ENCODE assay signal across 26 cellular contexts in the genomic region with DNA sequence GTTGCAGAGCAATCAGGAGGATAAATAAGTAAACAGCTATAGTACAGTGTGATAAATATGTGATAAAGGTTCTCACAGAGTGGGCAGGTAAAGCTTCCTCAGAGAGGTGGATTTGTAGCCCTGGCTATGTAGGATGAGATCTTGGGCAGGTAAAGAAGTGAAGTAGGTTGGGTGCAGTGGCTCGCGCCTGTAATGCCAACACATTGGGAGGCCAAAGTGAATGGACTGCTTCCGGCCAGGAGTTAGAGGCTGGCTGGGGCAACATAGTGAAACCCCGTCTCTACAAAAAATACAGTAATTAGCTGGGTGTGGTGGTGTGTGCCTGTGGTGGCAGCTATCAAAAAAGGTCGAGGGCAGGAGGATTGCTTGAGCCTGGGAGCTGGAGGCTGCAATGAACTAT.
"Had no signal": no experiment of that assay in that cellular context is flagged by ENCODE, and none has a peak within 500 bp of the region (broad histone marks: within the 10 kb centered on the region; RNA-seq: fewer than 3 reads in every experiment).

No MANE protein-coding gene starts in this region.

- H3K4me3 ChIP-seq: coronary artery, gastrocnemius medialis, heart left ventricle had no signal

- H3K4me1 Mint-ChIP-seq: activated CD4-positive, alpha-beta T cell treated with anti-CD3 and anti-CD28 coated beads for 36 hours; activated CD4-positive, alpha-beta T cell treated with anti-CD3 and anti-CD28 coated beads, Interleukin-2, amount 10 ng/mL, durations not matched to agents 24 days and 14 days; activated CD8-positive, alpha-beta memory T cell treated with anti-CD3 and anti-CD28 coated beads, Interleukin-2, amount 10 ng/mL, durations not matched to agents 7 days and 5 days; activated T-helper 17 cell treated with anti-CD3 and anti-CD28 coated beads, Interleukin-2, amount 50 U/mL, for 72 hours; central memory CD8-positive, alpha-beta T cell had no signal

- H3K27me3 Mint-ChIP-seq: activated CD4-positive, alpha-beta memory T cell treated with anti-CD3 and anti-CD28 coated beads for 36 hours; activated CD4-positive, alpha-beta T cell treated with anti-CD3 and anti-CD28 coated beads for 36 hours; activated CD4-positive, alpha-beta T cell treated with anti-CD3 and anti-CD28 coated beads, Interleukin-2, amount 10 ng/mL, durations not matched to agents 24 days and 14 days; activated CD8-positive, alpha-beta memory T cell treated with anti-CD3 and anti-CD28 coated beads, Interleukin-2, amount 10 ng/mL, durations not matched to agents 7 days and 5 days; activated naive CD8-positive, alpha-beta T cell; activated T-helper 17 cell treated with anti-CD3 and anti-CD28 coated beads, Interleukin-2, amount 50 U/mL, for 72 hours; central memory CD8-positive, alpha-beta T cell had no signal

- DNase-seq: activated CD4-positive, alpha-beta memory T cell treated with anti-CD3 and anti-CD28 coated beads for 36 hours; activated CD4-positive, alpha-beta T cell treated with anti-CD3 and anti-CD28 coated beads for 36 hours; activated CD4-positive, alpha-beta T cell treated with anti-CD3 and anti-CD28 coated beads, Interleukin-2, amount 10 ng/mL, durations not matched to agents 24 days and 14 days; activated CD4-positive, CD25-positive, alpha-beta regulatory T cell; activated CD4-positive, CD25-positive, alpha-beta regulatory T cell treated with anti-CD3 and anti-CD28 coated beads, Interleukin-2, amount 50 U/mL, for 72 hours; activated CD8-positive, alpha-beta memory T cell treated with anti-CD3 and anti-CD28 coated beads, Interleukin-2, amount 10 ng/mL, durations not matched to agents 7 days and 5 days; activated CD8-positive, alpha-beta T cell treated with anti-CD3 and anti-CD28 coated beads, Interleukin-2, amount 10 ng/mL, durations not matched to agents 7 days and 5 days; activated effector memory CD4-positive, alpha-beta T cell treated with Interleukin-2 at 50 U/mL for 16 hours; activated gamma-delta T cell treated with Interleukin-2 at 50 U/mL for 16 hours; activated naive CD4-positive, alpha-beta T cell treated with anti-CD3 and anti-CD28 coated beads, Interleukin-2, amount 50 U/mL, for 16 hours; activated naive CD4-positive, alpha-beta T cell treated with Interleukin-2 at 50 U/mL for 16 hours; activated T-cell treated with anti-CD3 and anti-CD28 coated beads, Interleukin-2, amount 50 U/mL, for 4 hours; amniotic stem cell; anterior cingulate cortex; brain microvascular endothelial cell; dermis blood vessel endothelial cell; effector CD4-positive, alpha-beta T cell; foreskin keratinocyte; gastrocnemius medialis; glutamatergic neuron; heart left ventricle; T-helper 2 cell had no signal

- H3K27me3 ChIP-seq: brain microvascular endothelial cell, foreskin keratinocyte, gastrocnemius medialis, heart left ventricle had no signal

- H3K4me1 ChIP-seq: foreskin keratinocyte, gastrocnemius medialis, heart left ventricle had no signal

- H3K9me3 Mint-ChIP-seq: activated CD4-positive, alpha-beta memory T cell treated with anti-CD3 and anti-CD28 coated beads for 36 hours; activated CD4-positive, alpha-beta T cell treated with anti-CD3 and anti-CD28 coated beads, Interleukin-2, amount 10 ng/mL, durations not matched to agents 24 days and 14 days; activated T-cell treated with anti-CD3 and anti-CD28 coated beads, Interleukin-2, amount 50 U/mL, for 4 hours; activated T-helper 17 cell treated with anti-CD3 and anti-CD28 coated beads, Interleukin-2, amount 50 U/mL, for 72 hours; central memory CD8-positive, alpha-beta T cell had no signal

- H3K4me3 Mint-ChIP-seq: activated CD4-positive, alpha-beta memory T cell treated with anti-CD3 and anti-CD28 coated beads for 36 hours; activated CD4-positive, alpha-beta T cell treated with anti-CD3 and anti-CD28 coated beads for 36 hours; activated CD4-positive, alpha-beta T cell treated with anti-CD3 and anti-CD28 coated beads, Interleukin-2, amount 10 ng/mL, durations not matched to agents 24 days and 14 days; activated CD8-positive, alpha-beta memory T cell treated with anti-CD3 and anti-CD28 coated beads, Interleukin-2, amount 10 ng/mL, durations not matched to agents 7 days and 5 days; activated CD8-positive, alpha-beta T cell treated with anti-CD3 and anti-CD28 coated beads, Interleukin-2, amount 10 ng/mL, durations not matched to agents 7 days and 5 days; activated naive CD8-positive, alpha-beta T cell; activated T-cell treated with anti-CD3 and anti-CD28 coated beads, Interleukin-2, amount 50 U/mL, for 4 hours; activated T-helper 17 cell treated with anti-CD3 and anti-CD28 coated beads, Interleukin-2, amount 50 U/mL, for 72 hours; central memory CD8-positive, alpha-beta T cell had no signal

- H3K9me3 ChIP-seq: gastrocnemius medialis had no signal

- H3K27ac ChIP-seq: brain microvascular endothelial cell, coronary artery, foreskin keratinocyte, gastrocnemius medialis, heart left ventricle had no signal

- H3K36me3 ChIP-seq: brain microvascular endothelial cell had no signal

- H3K27ac Mint-ChIP-seq: activated CD4-positive, alpha-beta memory T cell treated with anti-CD3 and anti-CD28 coated beads for 36 hours; activated CD4-positive, alpha-beta T cell treated with anti-CD3 and anti-CD28 coated beads for 36 hours; activated CD4-positive, alpha-beta T cell treated with anti-CD3 and anti-CD28 coated beads, Interleukin-2, amount 10 ng/mL, durations not matched to agents 24 days and 14 days; activated CD8-positive, alpha-beta memory T cell treated with anti-CD3 and anti-CD28 coated beads, Interleukin-2, amount 10 ng/mL, durations not matched to agents 7 days and 5 days; activated CD8-positive, alpha-beta T cell treated with anti-CD3 and anti-CD28 coated beads, Interleukin-2, amount 10 ng/mL, durations not matched to agents 7 days and 5 days; activated naive CD8-positive, alpha-beta T cell; activated T-helper 17 cell treated with anti-CD3 and anti-CD28 coated beads, Interleukin-2, amount 50 U/mL, for 72 hours had no signal
